Comparison of ENCODE assay signal across 1 cellular context in genomic region chr14:33839193-33840076, GRCh38.
A peak's percentile ranks its signal among the peaks of the same experiment; 100 is the strongest.
TF ChIP-seq lines count a peak whose summit lies in the region.

No MANE protein-coding gene starts in this region.

TF ChIP-seq in H1, 55 proteins besides CTCF, POLR2A, EP300 and RAD21 (continued from another document):
- TF ChIP-seq CHD7 (IDR thresholded peaks at IDR 0.05; ENCODE audit: insufficient replicate concordance, low read length) (no peak), SIRT6 (IDR thresholded peaks at IDR 0.05; ENCODE audit: low read length) (no peak), EGR1 (IDR thresholded peaks at IDR 0.05; ENCODE audit: borderline replicate concordance, low read depth, low read length) (peak; percentile 18; the same call in 1 of the 2 replicates), RBBP5 (IDR thresholded peaks at IDR 0.05; ENCODE audit: borderline replicate concordance, low read depth, low read length) (no peak), SIN3A (conservative IDR thresholded peaks at IDR 0.05 in 1 of 2, IDR thresholded peaks at IDR 0.05 in 1 of 2; ENCODE audit: low read depth in 1 of 2, low read length in 2 of 2) (no peak), HDAC2 (IDR thresholded peaks at IDR 0.05; ENCODE audit: borderline replicate concordance in 1 of 2, low read depth in 2 of 2, low read length in 2 of 2) (peak in 1 of 2 experiments; percentile 71; a peak in 1 of 4 replicates), CEBPB (IDR thresholded peaks at IDR 0.05; ENCODE audit: low read depth, low read length) (no peak), TAF7 (optimal IDR thresholded peaks at IDR 0.05; ENCODE audit: borderline replicate concordance, low read depth, low read length) (no peak), BACH1 (IDR thresholded peaks at IDR 0.05; ENCODE audit: low read length) (0 out of 2 replicates have a peak, but pooled peaks have one; percentile 46)
